Comparison of ENCODE assay signal across 21 cellular contexts in genomic region chr22:32698926-32699619, GRCh38.
DNase-seq lines count a peak whose midpoint lies in the region; ATAC-seq and TF ChIP-seq lines count a peak whose summit lies in the region.
"Had no signal": no experiment of that assay in that cellular context is flagged by ENCODE, and none has a peak within 500 bp of the region (broad histone marks: within the 10 kb centered on the region; RNA-seq: fewer than 3 reads in every experiment).

No MANE protein-coding gene starts in this region.

- H3K4me3 ChIP-seq in esophagus muscularis mucosa: no peak overlapping the region
- no peak overlapping the region for H3K4me3 ChIP-seq in retinal pigment epithelial cell (ENCODE audit: low read length)
- H3K4me3 ChIP-seq in upper lobe of left lung: no peak overlapping the region
- H3K4me3 ChIP-seq: K562, SJCRH30 had no signal

- no peak overlapping the region for H3K4me3 Mint-ChIP-seq in activated CD8-positive, alpha-beta T cell treated with anti-CD3 and anti-CD28 coated beads, Interleukin-2, amount 10 ng/mL, durations not matched to agents 7 days and 5 days
- no peak overlapping the region for H3K4me3 Mint-ChIP-seq in WTC11
- H3K4me3 Mint-ChIP-seq: activated naive CD8-positive, alpha-beta T cell treated with anti-CD3 and anti-CD28 coated beads, Interleukin-2, amount 50 U/mL, for 24 hours; CD4-positive, alpha-beta memory T cell; neural crest cell had no signal

- H3K27me3 ChIP-seq in esophagus muscularis mucosa (peaks cover 0 to 5% (median 0%) of the 10 kb centered on the region in 4 donors), upper lobe of left lung (no peaks in the 10 kb centered on the region)
- H3K27me3 ChIP-seq: SJCRH30 had no signal

- intact Hi-C loops in esophagus muscularis mucosa (cut with DNase I) (no loop called here), left ventricle myocardium superior (cut with micrococcal nuclease) (no loop called here)

- 74% methylated on average over 6 of the region's 9 CpGs for WGBS in esophagus muscularis mucosa
- WGBS in upper lobe of left lung, 2 donors: 81 to 84% methylated on average over 5 to 9 of the region's 9 CpGs

- POLR2A ChIA-PET in activated CD8-positive, alpha-beta T cell treated with anti-CD3 and anti-CD28 coated beads, Interleukin-2, amount 10 ng/mL, durations not matched to agents 7 days and 5 days (lab: Charles Lee): no interaction called here
- POLR2A ChIA-PET in WTC11 (lab: Charles Lee): no interaction called here

- peaks cover 20% of the 10 kb centered on the region for H3K27me3 Mint-ChIP-seq in activated CD8-positive, alpha-beta T cell treated with anti-CD3 and anti-CD28 coated beads, Interleukin-2, amount 10 ng/mL, durations not matched to agents 7 days and 5 days (ENCODE audit: low read depth)
- H3K27me3 Mint-ChIP-seq in WTC11 (ENCODE audit: low read depth): peaks cover 2% of the 10 kb centered on the region
- H3K27me3 Mint-ChIP-seq: progenitor cell of endocrine pancreas had no signal

- no peak overlapping the region for H3K27ac Mint-ChIP-seq in activated CD8-positive, alpha-beta T cell treated with anti-CD3 and anti-CD28 coated beads, Interleukin-2, amount 10 ng/mL, durations not matched to agents 7 days and 5 days
- no peak overlapping the region for H3K27ac Mint-ChIP-seq in WTC11
- H3K27ac Mint-ChIP-seq: activated naive CD8-positive, alpha-beta T cell treated with anti-CD3 and anti-CD28 coated beads, Interleukin-2, amount 50 U/mL, for 24 hours; CD4-positive, alpha-beta memory T cell; progenitor cell of endocrine pancreas had no signal

- no peak for TF ChIP-seq POLR2A in esophagus muscularis mucosa (IDR thresholded peaks at IDR 0.05; ENCODE audit: low read depth)
- no peak for TF ChIP-seq POLR2A in upper lobe of left lung (IDR thresholded peaks at IDR 0.05)

- H3K4me1 Mint-ChIP-seq in activated CD8-positive, alpha-beta T cell treated with anti-CD3 and anti-CD28 coated beads, Interleukin-2, amount 10 ng/mL, durations not matched to agents 7 days and 5 days (ENCODE audit: low read depth): no peaks in the 10 kb centered on the region
- no peaks in the 10 kb centered on the region for H3K4me1 Mint-ChIP-seq in WTC11
- H3K4me1 Mint-ChIP-seq: activated naive CD8-positive, alpha-beta T cell treated with anti-CD3 and anti-CD28 coated beads, Interleukin-2, amount 50 U/mL, for 24 hours; CD4-positive, alpha-beta memory T cell had no signal

- H3K4me1 ChIP-seq in esophagus muscularis mucosa: peaks cover 12 to 26% (median 17%) of the 10 kb centered on the region in 4 donors
- peaks cover 0 to 19% (median 6%) of the 10 kb centered on the region in 4 donors for H3K4me1 ChIP-seq in upper lobe of left lung

- CTCF ChIA-PET in activated CD8-positive, alpha-beta T cell treated with anti-CD3 and anti-CD28 coated beads, Interleukin-2, amount 10 ng/mL, durations not matched to agents 7 days and 5 days (lab: Charles Lee): no interaction called here
- CTCF ChIA-PET in WTC11 (lab: Charles Lee): no interaction called here

- H3K36me3 ChIP-seq in esophagus muscularis mucosa: no peaks in the 10 kb centered on the region
- H3K36me3 ChIP-seq in upper lobe of left lung: no peaks in the 10 kb centered on the region
- H3K36me3 ChIP-seq: SJCRH30 had no signal

- peaks cover 0 to 10% (median 4%) of the 10 kb centered on the region in 4 donors for H3K9me3 ChIP-seq in esophagus muscularis mucosa
- H3K9me3 ChIP-seq in upper lobe of left lung: no peaks in the 10 kb centered on the region
- H3K9me3 ChIP-seq: SJCRH30 had no signal

- H3K27ac ChIP-seq in esophagus muscularis mucosa (replicated peaks in 1 of 4): peak overlapping the region; percentile 49 to 63 (median 52)
- peak overlapping the region in 2 of 4 donors; percentile 32 to 39 for H3K27ac ChIP-seq in upper lobe of left lung
- H3K27ac ChIP-seq: SJCRH30, VCaP had no signal

- H3K36me3 Mint-ChIP-seq in activated CD8-positive, alpha-beta T cell treated with anti-CD3 and anti-CD28 coated beads, Interleukin-2, amount 10 ng/mL, durations not matched to agents 7 days and 5 days (ENCODE audit: low read depth): no peaks in the 10 kb centered on the region
- H3K36me3 Mint-ChIP-seq in WTC11: no peaks in the 10 kb centered on the region

- DNase-seq in esophagus muscularis mucosa (ENCODE audit: extremely low spot score) (no peak), left ventricle myocardium superior (peak; percentile 87), retinal pigment epithelial cell (ENCODE audit: low read depth) (peak; percentile 68), upper lobe of left lung (no peak), NCI-H187 treated with DMSO at 0.1 percent for 48 hours (lab: John Stamatoyannopoulos, UW) (no peak), WTC11 (ENCODE audit: low spot score) (no peak), NCI-H524 treated with DMSO at 0.1 percent for 48 hours (lab: John Stamatoyannopoulos, UW) (no peak)
- no peak for DNase-seq in activated CD8-positive, alpha-beta T cell treated with anti-CD3 and anti-CD28 coated beads, Interleukin-2, amount 10 ng/mL, durations not matched to agents 7 days and 5 days
- DNase-seq: activated CD8-positive, alpha-beta memory T cell treated with anti-CD3 and anti-CD28 coated beads, Interleukin-2, amount 50 U/mL, for 48 hours; activated effector memory CD4-positive, alpha-beta T cell treated with Interleukin-2 at 50 U/mL for 16 hours; activated naive CD8-positive, alpha-beta T cell treated with anti-CD3 and anti-CD28 coated beads, Interleukin-2, amount 50 U/mL, for 24 hours; CD4-positive, alpha-beta memory T cell; NCI-H187; OCI-M1; SJCRH30; stimulated activated CD8-positive, alpha-beta memory T cell treated with anti-CD3 and anti-CD28 coated beads, Interleukin-4, amount 100 ng/mL, for 48 hours; T-helper 2 cell had no signal

- no peaks in the 10 kb centered on the region for H3K9me3 Mint-ChIP-seq in activated CD8-positive, alpha-beta T cell treated with anti-CD3 and anti-CD28 coated beads, Interleukin-2, amount 10 ng/mL, durations not matched to agents 7 days and 5 days (ENCODE audit: insufficient read depth)
- H3K9me3 Mint-ChIP-seq in WTC11: peaks cover 5% of the 10 kb centered on the region

- ATAC-seq in left ventricle myocardium superior (peak; percentile 90), upper lobe of left lung (ENCODE audit: low FRiP score in 2 of 2) (peak; percentile 78 to 93), WTC11 (no peak)
- no peak for ATAC-seq in activated CD8-positive, alpha-beta T cell treated with anti-CD3 and anti-CD28 coated beads, Interleukin-2, amount 10 ng/mL, durations not matched to agents 7 days and 5 days
- ATAC-seq: activated naive CD8-positive, alpha-beta T cell treated with anti-CD3 and anti-CD28 coated beads, Interleukin-2, amount 50 U/mL, for 24 hours; K562 had no signal

- TF ChIP-seq CTCF in esophagus muscularis mucosa (IDR thresholded peaks at IDR 0.05) (no peak), retinal pigment epithelial cell (conservative IDR thresholded peaks at IDR 0.05; ENCODE audit: low read depth, low read length) (no peak), upper lobe of left lung (IDR thresholded peaks at IDR 0.05) (no peak), WTC11 (IDR thresholded peaks at IDR 0.05) (no peak)

- TF ChIP-seq EP300 in esophagus muscularis mucosa (IDR thresholded peaks at IDR 0.05) (no peak), upper lobe of left lung (IDR thresholded peaks at IDR 0.05) (no peak)

TF ChIP-seq in WTC11, 78 proteins besides CTCF, POLR2A, EP300 and RAD21:
- TF ChIP-seq ATF3 (CRISPR knock-in tag; conservative IDR thresholded peaks at IDR 0.05) (no peak), RELA (CRISPR knock-in tag; IDR thresholded peaks at IDR 0.05; ENCODE audit: borderline replicate concordance) (no peak)

Comparison
In these comparisons a context has a peak if more than half of its experiments do, and no peak if none do; other contexts are left out.
1. DNase-seq: peak in left ventricle myocardium superior (single experiment) and retinal pigment epithelial cell (single experiment); none in esophagus muscularis mucosa (single experiment), upper lobe of left lung (0 of 2), activated CD8-positive, alpha-beta T cell treated with anti-CD3 and anti-CD28 coated beads, Interleukin-2, amount 10 ng/mL, durations not matched to agents 7 days and 5 days (single experiment), NCI-H187 treated with DMSO at 0.1 percent for 48 hours (single experiment), WTC11 (single experiment) and NCI-H524 treated with DMSO at 0.1 percent for 48 hours (single experiment).
2. ATAC-seq: peak in left ventricle myocardium superior (single experiment) and upper lobe of left lung (2 of 2); none in activated CD8-positive, alpha-beta T cell treated with anti-CD3 and anti-CD28 coated beads, Interleukin-2, amount 10 ng/mL, durations not matched to agents 7 days and 5 days (single experiment) and WTC11 (single experiment).